ENCODE assay signal across 8 cellular contexts in genomic region chr3:150764607-150765366, GRCh38. TPM values are rescaled to one million over a fixed set of nuclear protein-coding genes. Genes with fewer than 3 reads are reported as not detected.
DNase-seq lines count a peak whose midpoint lies in the region; ATAC-seq and TF ChIP-seq lines count a peak whose summit lies in the region.

No MANE protein-coding gene starts in this region.

- H3K36me3 ChIP-seq in transverse colon (no peaks in the 10 kb centered on the region), upper lobe of left lung (no peaks in the 10 kb centered on the region)

- WGBS in transverse colon (ENCODE audit: low coverage in 1 of 2), 2 donors = 54 to 74% methylated on average over 5 to 6 of the region's 6 CpGs
- WGBS in upper lobe of left lung, 2 donors = 58 to 77% methylated on average over 6 of the region's 6 CpGs

- TF ChIP-seq POLR2A in transverse colon (IDR thresholded peaks at IDR 0.05) = no peak
- TF ChIP-seq POLR2A in upper lobe of left lung (IDR thresholded peaks at IDR 0.05) = no peak

- H3K9me3 ChIP-seq in transverse colon (no peaks in the 10 kb centered on the region), upper lobe of left lung (no peaks in the 10 kb centered on the region)

- H3K27ac Mint-ChIP-seq in activated T-helper 17 cell treated with anti-CD3 and anti-CD28 coated beads, Interleukin-2, amount 50 U/mL, for 72 hours = peak overlapping the region; percentile 100

- H3K27ac ChIP-seq in transverse colon (peak overlapping the region; percentile 96 to 99 (median 98)), upper lobe of left lung (peak overlapping the region in 2 of 4 donors; percentile 98)

- no peaks in the 10 kb centered on the region for H3K27me3 Mint-ChIP-seq in activated T-cell treated with anti-CD3 and anti-CD28 coated beads, Interleukin-2, amount 50 U/mL, for 4 hours (ENCODE audit: low read depth)
- no peaks in the 10 kb centered on the region for H3K27me3 Mint-ChIP-seq in activated T-helper 17 cell treated with anti-CD3 and anti-CD28 coated beads, Interleukin-2, amount 50 U/mL, for 72 hours

- H3K27me3 ChIP-seq in transverse colon (no peaks in the 10 kb centered on the region), upper lobe of left lung (no peaks in the 10 kb centered on the region)

- no peaks in the 10 kb centered on the region for H3K9me3 Mint-ChIP-seq in activated T-cell treated with anti-CD3 and anti-CD28 coated beads, Interleukin-2, amount 50 U/mL, for 4 hours
- H3K9me3 Mint-ChIP-seq in activated T-helper 17 cell treated with anti-CD3 and anti-CD28 coated beads, Interleukin-2, amount 50 U/mL, for 72 hours = no peaks in the 10 kb centered on the region

- DNase-seq in activated T-cell treated with anti-CD3 and anti-CD28 coated beads, Interleukin-2, amount 50 U/mL, for 4 hours = no peak
- no peak for DNase-seq in activated T-cell treated with anti-CD3 and anti-CD28 coated beads, Interleukin-2, amount 50 U/mL, for 48 hours
- DNase-seq in medulla oblongata (ENCODE audit: extremely low spot score) (peak; percentile 36), transverse colon (no peak), AML-193 (lab: John Stamatoyannopoulos, UW) (no peak), upper lobe of left lung (no peak), retina (no peak)

- H3K36me3 Mint-ChIP-seq in activated T-cell treated with anti-CD3 and anti-CD28 coated beads, Interleukin-2, amount 50 U/mL, for 4 hours (ENCODE audit: insufficient read depth) = peaks cover 16% of the 10 kb centered on the region
- peaks cover 59% of the 10 kb centered on the region for H3K36me3 Mint-ChIP-seq in activated T-helper 17 cell treated with anti-CD3 and anti-CD28 coated beads, Interleukin-2, amount 50 U/mL, for 72 hours (ENCODE audit: low read depth)

- peaks cover 45% of the 10 kb centered on the region for H3K4me1 Mint-ChIP-seq in activated T-cell treated with anti-CD3 and anti-CD28 coated beads, Interleukin-2, amount 50 U/mL, for 4 hours (ENCODE audit: low read depth)
- peaks cover 31% of the 10 kb centered on the region for H3K4me1 Mint-ChIP-seq in activated T-helper 17 cell treated with anti-CD3 and anti-CD28 coated beads, Interleukin-2, amount 50 U/mL, for 72 hours

- intact Hi-C loops in transverse colon (cut with DNase I; ENCODE audit: low total_unique reads) = loop anchor here (5.0 kb wide), 1 partner anchor 217 kb away; the partner anchor contains the start of genes EIF2A and SERP1

- peak overlapping the region in 1 of 4 donors; percentile 85 for H3K4me3 ChIP-seq in transverse colon
- H3K4me3 ChIP-seq in upper lobe of left lung = no peak overlapping the region

- peak overlapping the region; percentile 91 for H3K4me3 Mint-ChIP-seq in activated T-cell treated with anti-CD3 and anti-CD28 coated beads, Interleukin-2, amount 50 U/mL, for 4 hours
- H3K4me3 Mint-ChIP-seq in activated T-helper 17 cell treated with anti-CD3 and anti-CD28 coated beads, Interleukin-2, amount 50 U/mL, for 72 hours = peak overlapping the region; percentile 88

- TF ChIP-seq EP300 in transverse colon (IDR thresholded peaks at IDR 0.05; ENCODE audit: low read depth) (no peak), upper lobe of left lung (IDR thresholded peaks at IDR 0.05) (no peak)

- H3K4me1 ChIP-seq in transverse colon = peaks cover 0 to 39% (median 22%) of the 10 kb centered on the region in 4 donors
- H3K4me1 ChIP-seq in upper lobe of left lung = peaks cover 19 to 25% (median 21%) of the 10 kb centered on the region in 4 donors

- in situ Hi-C loops in transverse colon (cut with MboI; ENCODE audit: low pct_ligation_motif_present in 1 of 4, low pct_unique_long_range_greater_than_20kb in 1 of 4, low sequenced_read_pairs in 3 of 4) = loop anchor here in 2 of 4 donors (10.0 to 25.0 kb wide), 2 partner anchors 160 to 523 kb away; partner anchors contain the start of genes P2RY14 (in 1 of the 2) and SELENOT (in 1 of the 2)

- ATAC-seq in activated T-cell treated with anti-CD3 and anti-CD28 coated beads, Interleukin-2, amount 50 U/mL, for 4 hours = no peak
- ATAC-seq in activated T-helper 17 cell treated with anti-CD3 and anti-CD28 coated beads, Interleukin-2, amount 50 U/mL, for 72 hours (replicated peaks) = no peak
- no peak for ATAC-seq in upper lobe of left lung (ENCODE audit: low FRiP score in 2 of 2)

- TF ChIP-seq CTCF in transverse colon (IDR thresholded peaks at IDR 0.05) = no peak
- TF ChIP-seq CTCF in upper lobe of left lung (IDR thresholded peaks at IDR 0.05) = no peak

RNA-seq across cellular contexts. Expression of gene SIAH2, which starts 1.8 kb away (rescaled TPM):
- 100 to 1,000 TPM; 136 to 146 (median 141) TPM for total RNA-seq in activated T-cell treated with anti-CD3 and anti-CD28 coated beads, Interleukin-2, amount 50 U/mL, for 4 hours
- 10 to 100 TPM; 42.8 to 92.4 TPM for total RNA-seq in activated T-helper 17 cell treated with anti-CD3 and anti-CD28 coated beads, Interleukin-2, amount 50 U/mL, for 72 hours
- total RNA-seq in transverse colon = 100 to 1,000 TPM in 1 of 4 donors, 10 to 100 TPM in 3; 24.8 to 102 (median 38.8) TPM
- 10 to 100 TPM; 17.6 to 45.0 (median 31.7) TPM for total RNA-seq in upper lobe of left lung
